28 cellular contexts compared by ENCODE assay signal in the genomic region with DNA sequence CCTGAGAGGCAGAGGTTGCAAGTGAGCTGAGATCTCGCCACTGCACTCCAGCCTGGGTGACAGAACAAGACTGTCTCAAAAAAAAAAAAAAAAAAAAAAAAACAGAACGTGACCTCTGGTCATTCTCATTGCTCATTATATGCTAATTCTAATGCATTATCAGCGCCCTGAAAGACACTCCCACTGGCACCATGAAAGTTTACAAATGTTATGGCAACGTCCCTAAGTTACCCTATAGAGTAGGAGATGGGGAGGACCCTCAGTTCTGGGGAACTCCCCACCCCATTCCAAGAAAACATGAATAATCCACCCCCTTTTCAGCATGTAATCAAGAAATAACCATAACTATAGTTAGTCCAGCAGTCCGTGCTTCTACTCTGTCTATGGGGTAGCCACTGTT. TPM values are rescaled to one million over a fixed set of nuclear protein-coding genes. Genes with fewer than 3 reads are reported as not detected.
DNase-seq lines count a peak whose midpoint lies in the region; ATAC-seq, FAIRE-seq and TF ChIP-seq lines count a peak whose summit lies in the region.
"Had no signal": no experiment of that assay in that cellular context is flagged by ENCODE, and none has a peak within 500 bp of the region (broad histone marks: within the 10 kb centered on the region; RNA-seq: fewer than 3 reads in every experiment).

No MANE protein-coding gene starts in this region.

- H3K36me3 ChIP-seq in CD8-positive, alpha-beta T cell (ENCODE audit: insufficient read depth, low read length) = no peaks in the 10 kb centered on the region
- H3K36me3 ChIP-seq in esophagus squamous epithelium = no peaks in the 10 kb centered on the region
- H3K36me3 ChIP-seq: brain microvascular endothelial cell had no signal

- no peak for TF ChIP-seq POLR2A in esophagus squamous epithelium (IDR thresholded peaks at IDR 0.05)

- 74 to 79% methylated on average over 5 of the region's 5 CpGs for WGBS in esophagus squamous epithelium, 2 donors

- H3K27ac ChIP-seq in CD8-positive, alpha-beta T cell (ENCODE audit: low read depth, low read length) = no peak overlapping the region
- H3K27ac ChIP-seq in esophagus squamous epithelium = peak overlapping the region; percentile 17 to 92 (median 56)
- H3K27ac ChIP-seq: 22Rv1, brain microvascular endothelial cell, foreskin keratinocyte had no signal

- no peaks in the 10 kb centered on the region for H3K9me3 ChIP-seq in CD8-positive, alpha-beta T cell (ENCODE audit: low read length)
- no peaks in the 10 kb centered on the region for H3K9me3 ChIP-seq in esophagus squamous epithelium

- FAIRE-seq in GM19239 (lab: Jason Lieb, UNC) = no peak
- FAIRE-seq: GM12892, H1, urothelium cell line had no signal

- H3K9me3 Mint-ChIP-seq in activated CD8-positive, alpha-beta T cell treated with anti-CD3 and anti-CD28 coated beads for 36 hours = no peaks in the 10 kb centered on the region
- H3K9me3 Mint-ChIP-seq in activated CD8-positive, alpha-beta T cell treated with anti-CD3 and anti-CD28 coated beads, Interleukin-2, amount 10 ng/mL, durations not matched to agents 7 days and 5 days (ENCODE audit: insufficient read depth) = no peaks in the 10 kb centered on the region
- H3K9me3 Mint-ChIP-seq in CD8-positive, alpha-beta T cell = no peaks in the 10 kb centered on the region
- H3K9me3 Mint-ChIP-seq in stimulated activated naive CD8-positive, alpha-beta T cell treated with anti-CD3 and anti-CD28 coated beads, Interleukin-15, Interleukin-2, amounts not matched to agents 100 ng/mL and 50 ng/mL, for 24 hours = no peaks in the 10 kb centered on the region
- H3K9me3 Mint-ChIP-seq: activated T-cell treated with anti-CD3 and anti-CD28 coated beads, Interleukin-2, amount 50 U/mL, for 4 hours; CD14-positive monocyte; T-helper 2 cell treated with Interferon-gamma antibody and Interleukin-4, amounts not matched to agents 5 μg/mL and 100 μg/mL, for 36 hours had no signal

- no peaks in the 10 kb centered on the region for H3K27me3 Mint-ChIP-seq in activated CD8-positive, alpha-beta T cell treated with anti-CD3 and anti-CD28 coated beads for 36 hours
- H3K27me3 Mint-ChIP-seq in activated CD8-positive, alpha-beta T cell treated with anti-CD3 and anti-CD28 coated beads, Interleukin-2, amount 10 ng/mL, durations not matched to agents 7 days and 5 days (ENCODE audit: low read depth) = no peaks in the 10 kb centered on the region
- no peaks in the 10 kb centered on the region for H3K27me3 Mint-ChIP-seq in CD8-positive, alpha-beta T cell (ENCODE audit: low read depth)
- no peaks in the 10 kb centered on the region for H3K27me3 Mint-ChIP-seq in stimulated activated naive CD8-positive, alpha-beta T cell treated with anti-CD3 and anti-CD28 coated beads, Interleukin-15, Interleukin-2, amounts not matched to agents 100 ng/mL and 50 ng/mL, for 24 hours

- H3K4me3 ChIP-seq in CD8-positive, alpha-beta T cell (ENCODE audit: low read depth, low read length) = no peak overlapping the region
- H3K4me3 ChIP-seq in esophagus squamous epithelium = no peak overlapping the region

- DNase-seq in activated CD8-positive, alpha-beta T cell treated with anti-CD3 and anti-CD28 coated beads for 36 hours = peak; percentile 30
- DNase-seq in activated CD8-positive, alpha-beta T cell treated with anti-CD3 and anti-CD28 coated beads, Interleukin-2, amount 10 ng/mL, durations not matched to agents 7 days and 5 days = no peak
- no peak for DNase-seq in CD8-positive, alpha-beta T cell
- DNase-seq in esophagus squamous epithelium (lab: John Stamatoyannopoulos, UW) (no peak), NCI-H1105 (lab: John Stamatoyannopoulos, UW) (no peak), GM19239 (ENCODE audit: insufficient read length, low spot score) (no peak)
- DNase-seq: activated CD4-positive, alpha-beta T cell treated with anti-CD3 and anti-CD28 coated beads for 48 hours; activated naive CD4-positive, alpha-beta T cell treated with Interleukin-2 at 50 U/mL for 16 hours; activated T-cell treated with anti-CD3 and anti-CD28 coated beads, Interleukin-2, amount 50 U/mL, for 4 hours; amniotic stem cell; brain microvascular endothelial cell; DMS153; effector memory CD4-positive, alpha-beta T cell; Kasumi-1; MV-4-11; NCI-H510A; occipital lobe; PC-3; SHP77 treated with DMSO at 0.1 percent for 48 hours had no signal

- H3K27me3 ChIP-seq in CD8-positive, alpha-beta T cell (ENCODE audit: insufficient read depth, low read length) = no peaks in the 10 kb centered on the region
- H3K27me3 ChIP-seq in esophagus squamous epithelium = no peaks in the 10 kb centered on the region
- H3K27me3 ChIP-seq: brain microvascular endothelial cell, foreskin keratinocyte had no signal

- H3K36me3 Mint-ChIP-seq in activated CD8-positive, alpha-beta T cell treated with anti-CD3 and anti-CD28 coated beads for 36 hours (ENCODE audit: low read depth) = no peaks in the 10 kb centered on the region
- no peaks in the 10 kb centered on the region for H3K36me3 Mint-ChIP-seq in activated CD8-positive, alpha-beta T cell treated with anti-CD3 and anti-CD28 coated beads, Interleukin-2, amount 10 ng/mL, durations not matched to agents 7 days and 5 days (ENCODE audit: low read depth)
- H3K36me3 Mint-ChIP-seq in CD8-positive, alpha-beta T cell = no peaks in the 10 kb centered on the region
- no peaks in the 10 kb centered on the region for H3K36me3 Mint-ChIP-seq in stimulated activated naive CD8-positive, alpha-beta T cell treated with anti-CD3 and anti-CD28 coated beads, Interleukin-15, Interleukin-2, amounts not matched to agents 100 ng/mL and 50 ng/mL, for 24 hours (ENCODE audit: low read depth)
- H3K36me3 Mint-ChIP-seq: CD14-positive monocyte had no signal

- H3K27ac Mint-ChIP-seq in activated CD8-positive, alpha-beta T cell treated with anti-CD3 and anti-CD28 coated beads for 36 hours = no peak overlapping the region
- H3K27ac Mint-ChIP-seq in activated CD8-positive, alpha-beta T cell treated with anti-CD3 and anti-CD28 coated beads, Interleukin-2, amount 10 ng/mL, durations not matched to agents 7 days and 5 days = no peak overlapping the region
- H3K27ac Mint-ChIP-seq in CD8-positive, alpha-beta T cell = peak overlapping the region; percentile 58
- H3K27ac Mint-ChIP-seq in stimulated activated naive CD8-positive, alpha-beta T cell treated with anti-CD3 and anti-CD28 coated beads, Interleukin-15, Interleukin-2, amounts not matched to agents 100 ng/mL and 50 ng/mL, for 24 hours = peak overlapping the region; percentile 58
- H3K27ac Mint-ChIP-seq: T-helper 2 cell treated with Interferon-gamma antibody and Interleukin-4, amounts not matched to agents 5 μg/mL and 100 μg/mL, for 36 hours had no signal

- peaks cover 34% of the 10 kb centered on the region for H3K4me1 ChIP-seq in CD8-positive, alpha-beta T cell (ENCODE audit: insufficient read depth, low read length)
- H3K4me1 ChIP-seq in esophagus squamous epithelium = peaks cover 9 to 63% (median 45%) of the 10 kb centered on the region in 3 donors

- H3K4me1 Mint-ChIP-seq in activated CD8-positive, alpha-beta T cell treated with anti-CD3 and anti-CD28 coated beads for 36 hours (ENCODE audit: low read depth) = peaks cover 31% of the 10 kb centered on the region
- H3K4me1 Mint-ChIP-seq in activated CD8-positive, alpha-beta T cell treated with anti-CD3 and anti-CD28 coated beads, Interleukin-2, amount 10 ng/mL, durations not matched to agents 7 days and 5 days (ENCODE audit: low read depth) = peaks cover 26% of the 10 kb centered on the region
- peaks cover 25% of the 10 kb centered on the region for H3K4me1 Mint-ChIP-seq in CD8-positive, alpha-beta T cell (ENCODE audit: low read depth)
- peaks cover 49% of the 10 kb centered on the region for H3K4me1 Mint-ChIP-seq in stimulated activated naive CD8-positive, alpha-beta T cell treated with anti-CD3 and anti-CD28 coated beads, Interleukin-15, Interleukin-2, amounts not matched to agents 100 ng/mL and 50 ng/mL, for 24 hours (ENCODE audit: low read depth)

- no peak overlapping the region for H3K4me3 Mint-ChIP-seq in activated CD8-positive, alpha-beta T cell treated with anti-CD3 and anti-CD28 coated beads for 36 hours
- H3K4me3 Mint-ChIP-seq in activated CD8-positive, alpha-beta T cell treated with anti-CD3 and anti-CD28 coated beads, Interleukin-2, amount 10 ng/mL, durations not matched to agents 7 days and 5 days = no peak overlapping the region
- H3K4me3 Mint-ChIP-seq in CD8-positive, alpha-beta T cell = no peak overlapping the region
- no peak overlapping the region for H3K4me3 Mint-ChIP-seq in stimulated activated naive CD8-positive, alpha-beta T cell treated with anti-CD3 and anti-CD28 coated beads, Interleukin-15, Interleukin-2, amounts not matched to agents 100 ng/mL and 50 ng/mL, for 24 hours
- H3K4me3 Mint-ChIP-seq: activated T-cell treated with anti-CD3 and anti-CD28 coated beads, Interleukin-2, amount 50 U/mL, for 4 hours; CD14-positive monocyte; T-helper 2 cell treated with Interferon-gamma antibody and Interleukin-4, amounts not matched to agents 5 μg/mL and 100 μg/mL, for 36 hours had no signal

- intact Hi-C loops in activated CD8-positive, alpha-beta T cell treated with anti-CD3 and anti-CD28 coated beads for 36 hours (cut with micrococcal nuclease) = loop anchor here (2.0 to 5.0 kb wide), 2 partner anchors 21 to 51 kb away; a partner anchor contains a TSS
- intact Hi-C loops in CD8-positive, alpha-beta T cell (cut with DNase I, micrococcal nuclease) = loop anchor here in 1 of 2 experiments (5.0 kb wide), 1 partner anchor 196 kb away; no protein-coding TSS in a partner anchor
- intact Hi-C loops in esophagus squamous epithelium (cut with DNase I) = no loop called here

- ATAC-seq in activated CD8-positive, alpha-beta T cell treated with anti-CD3 and anti-CD28 coated beads for 36 hours = peak; percentile 31
- no peak for ATAC-seq in activated CD8-positive, alpha-beta T cell treated with anti-CD3 and anti-CD28 coated beads, Interleukin-2, amount 10 ng/mL, durations not matched to agents 7 days and 5 days
- ATAC-seq in CD8-positive, alpha-beta T cell = no peak
- ATAC-seq in HG03354 (IDR thresholded peaks at IDR 0.05; ENCODE audit: poor library complexity, severe bottlenecking, unreplicated experiment) = no peak
- ATAC-seq: activated T-cell treated with anti-CD3 and anti-CD28 coated beads, Interleukin-2, amount 50 U/mL, for 4 hours; foreskin keratinocyte; PC-3 had no signal

- CTCF ChIA-PET in activated CD8-positive, alpha-beta T cell treated with anti-CD3 and anti-CD28 coated beads for 36 hours (lab: Charles Lee) = no interaction called here
- CTCF ChIA-PET in activated CD8-positive, alpha-beta T cell treated with anti-CD3 and anti-CD28 coated beads, Interleukin-2, amount 10 ng/mL, durations not matched to agents 7 days and 5 days (lab: Charles Lee) = no interaction called here
- CTCF ChIA-PET in CD8-positive, alpha-beta T cell (lab: Charles Lee) = interaction anchor here (2.3 to 4.4 kb wide), 2 partner anchors 7 to 133 kb away, joined by 5 to 29 read pairs; a partner anchor contains a TSS

- POLR2A ChIA-PET in activated CD8-positive, alpha-beta T cell treated with anti-CD3 and anti-CD28 coated beads for 36 hours (lab: Charles Lee) = interaction anchor here (1.0 kb wide), 1 partner anchor 79 kb away, joined by 4 read pairs; a partner anchor contains a TSS
- POLR2A ChIA-PET in activated CD8-positive, alpha-beta T cell treated with anti-CD3 and anti-CD28 coated beads, Interleukin-2, amount 10 ng/mL, durations not matched to agents 7 days and 5 days (lab: Charles Lee) = no interaction called here
- POLR2A ChIA-PET in CD8-positive, alpha-beta T cell (lab: Charles Lee) = no interaction called here

- no peak for TF ChIP-seq CTCF in activated CD8-positive, alpha-beta T cell treated with anti-CD3 and anti-CD28 coated beads for 36 hours (IDR thresholded peaks at IDR 0.05)
- TF ChIP-seq CTCF in CD8-positive, alpha-beta T cell (IDR thresholded peaks at IDR 0.05) = no peak
- TF ChIP-seq CTCF in esophagus squamous epithelium (IDR thresholded peaks at IDR 0.05) = no peak

RNA-seq across cellular contexts. Expression of a gene that starts 48.9 kb away (rescaled TPM):
- total RNA-seq in activated CD8-positive, alpha-beta T cell treated with anti-CD3 and anti-CD28 coated beads for 36 hours = 10 to 100 TPM; 17.4 to 18.5 TPM
- 10 to 100 TPM; 29.6 to 35.3 TPM for total RNA-seq in activated CD8-positive, alpha-beta T cell treated with anti-CD3 and anti-CD28 coated beads, Interleukin-2, amount 10 ng/mL, durations not matched to agents 7 days and 5 days
- 10 to 100 TPM; 27.4 to 29.8 TPM for total RNA-seq in CD8-positive, alpha-beta T cell
- 10 to 100 TPM; 32.7 to 65.8 (median 50.7) TPM for total RNA-seq in esophagus squamous epithelium

RNA-seq across cellular contexts. Expression of a gene that starts 54.3 kb away (rescaled TPM):
- 100 to 1,000 TPM; 126 TPM for total RNA-seq in activated CD8-positive, alpha-beta T cell treated with anti-CD3 and anti-CD28 coated beads for 36 hours
- 10 to 100 TPM; 53.5 to 54.6 TPM for total RNA-seq in activated CD8-positive, alpha-beta T cell treated with anti-CD3 and anti-CD28 coated beads, Interleukin-2, amount 10 ng/mL, durations not matched to agents 7 days and 5 days
- 10 to 100 TPM; 47.1 to 47.7 TPM for total RNA-seq in CD8-positive, alpha-beta T cell
- total RNA-seq in esophagus squamous epithelium = 10 to 100 TPM; 11.3 to 68.0 (median 31.9) TPM

Comparison
In these comparisons a context has a peak if more than half of its experiments do, and no peak if none do; other contexts are left out.
1. H3K27ac Mint-ChIP-seq: peak in CD8-positive, alpha-beta T cell (single experiment) and stimulated activated naive CD8-positive, alpha-beta T cell treated with anti-CD3 and anti-CD28 coated beads, Interleukin-15, Interleukin-2, amounts not matched to agents 100 ng/mL and 50 ng/mL, for 24 hours (single experiment); none in activated CD8-positive, alpha-beta T cell treated with anti-CD3 and anti-CD28 coated beads for 36 hours (single experiment) and activated CD8-positive, alpha-beta T cell treated with anti-CD3 and anti-CD28 coated beads, Interleukin-2, amount 10 ng/mL, durations not matched to agents 7 days and 5 days (single experiment).